Comparison of ENCODE assay signal across 8 cellular contexts in the genomic region with DNA sequence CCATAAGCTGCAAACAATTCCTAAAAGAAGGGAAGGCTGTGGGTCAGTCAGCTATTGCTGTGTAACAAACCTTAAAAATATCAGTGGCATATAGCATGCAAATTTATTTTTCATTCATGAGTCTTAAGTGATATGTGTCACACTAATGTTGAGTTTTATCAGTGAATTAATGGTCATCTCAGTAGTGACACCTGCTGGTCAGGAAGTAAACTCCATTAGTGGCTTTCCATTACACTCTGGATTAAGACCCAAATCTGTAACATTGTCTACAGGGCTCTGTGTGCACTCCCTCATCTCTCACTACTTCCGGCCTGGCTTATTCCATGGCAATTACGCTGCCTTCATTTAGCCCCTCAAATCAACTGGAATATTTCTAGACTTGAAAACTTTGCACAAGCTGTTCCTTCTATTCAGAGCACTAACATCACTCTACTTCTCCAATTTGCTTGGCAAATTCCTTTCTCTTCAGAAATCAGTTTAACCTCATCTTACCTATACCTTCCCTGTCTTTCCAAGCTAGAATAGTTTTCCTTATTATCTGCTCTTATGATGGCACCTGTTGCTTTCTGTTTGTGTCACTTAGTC.
DNase-seq lines count a peak whose midpoint lies in the region; ATAC-seq and TF ChIP-seq lines count a peak whose summit lies in the region.

No MANE protein-coding gene starts in this region.

- POLR2A ChIA-PET in SK-N-SH (lab: Yijun Ruan, JAX) = no interaction called here

- WGBS in SK-N-SH (ENCODE audit: low lambda C conversion rate) = 10% methylated on average over 2 of the region's 2 CpGs

- no peak overlapping the region for H3K27ac Mint-ChIP-seq in CD14-positive monocyte

- H3K4me1 ChIP-seq in SK-N-SH (ENCODE audit: control insufficient read depth in 1 of 2, insufficient read depth in 2 of 2, low read depth in 1 of 2, low read length in 1 of 2) = no peaks in the 10 kb centered on the region

- no peaks in the 10 kb centered on the region for H3K36me3 Mint-ChIP-seq in CD14-positive monocyte

- H2AFZ ChIP-seq in SK-N-SH (ENCODE audit: low read depth) = no peak overlapping the region

- no peak overlapping the region for H3K27ac ChIP-seq in SK-N-SH (ENCODE audit: low read depth in 2 of 2, low read length in 1 of 2)

- no peak overlapping the region for H3K9ac ChIP-seq in SK-N-SH

- H3K4me3 ChIP-seq in SK-N-SH (ENCODE audit: low read depth in 2 of 2, low read length in 1 of 2) = no peak overlapping the region; a peak in 1 of 4 replicates

- H4K20me1 ChIP-seq in SK-N-SH (ENCODE audit: insufficient read depth) = no peaks in the 10 kb centered on the region

- H3K27me3 Mint-ChIP-seq in CD14-positive monocyte (ENCODE audit: low read depth in 3 of 3) = peaks cover 3 to 4% (median 4%) of the 10 kb centered on the region in 3 donors

- TF ChIP-seq RAD21 in SK-N-SH (IDR thresholded peaks at IDR 0.05; ENCODE audit: low read length) = peak; percentile 62

- H3K4me1 Mint-ChIP-seq in CD14-positive monocyte = no peaks in the 10 kb centered on the region

- no peak for DNase-seq in CD14-positive monocyte (ENCODE audit: low spot score)
- DNase-seq in SK-N-SH = peak; percentile 36
- peak; percentile 18 for DNase-seq in glomerular endothelial cell (ENCODE audit: extremely low read depth, low read depth, low spot score)
- peak; percentile 26 for DNase-seq in stromal cell of bone marrow (ENCODE audit: low read depth)
- DNase-seq in NCI-H2171 (lab: John Stamatoyannopoulos, UW) = no peak
- no peak for DNase-seq in cerebellum (ENCODE audit: low spot score)

- no peaks in the 10 kb centered on the region for H3K9me3 ChIP-seq in SK-N-SH

- no peaks in the 10 kb centered on the region; the same call in 1 of the 2 replicates for H3K27me3 ChIP-seq in SK-N-SH (ENCODE audit: insufficient read depth)

- intact Hi-C loops in CD14-positive monocyte (cut with micrococcal nuclease) = loop anchor here (10.0 kb wide), 1 partner anchor 419 kb away; no protein-coding TSS in a partner anchor

- CTCF ChIA-PET in SK-N-SH (lab: Yijun Ruan, JAX) = interaction anchor here (0.7 to 3.5 kb wide), 15 partner anchors 10 to 225 kb away, joined by 3 to 40 read pairs (median 5); no protein-coding TSS in a partner anchor

- H3K4me2 ChIP-seq in SK-N-SH = no peak overlapping the region

- no peak for TF ChIP-seq EP300 in SK-N-SH (IDR thresholded peaks at IDR 0.05; ENCODE audit: borderline replicate concordance in 1 of 2, low read depth in 1 of 2, low read length in 1 of 2)

- H3K36me3 ChIP-seq in SK-N-SH (replicated peaks in 1 of 2; ENCODE audit: control insufficient read depth in 1 of 2, insufficient read depth in 2 of 2, low read length in 1 of 2) = no peaks in the 10 kb centered on the region

- no peaks in the 10 kb centered on the region for H3K9me2 ChIP-seq in SK-N-SH

- ATAC-seq in GM18519 (IDR thresholded peaks at IDR 0.05; ENCODE audit: low FRiP score, unreplicated experiment) (peak; percentile 93), HG03354 (IDR thresholded peaks at IDR 0.05; ENCODE audit: poor library complexity, severe bottlenecking, unreplicated experiment) (peak; percentile 95)

- TF ChIP-seq CTCF in CD14-positive monocyte (IDR thresholded peaks at IDR 0.05) = peak; percentile 73
- TF ChIP-seq CTCF in SK-N-SH (IDR thresholded peaks at IDR 0.05) = peak; percentile 74

- H3F3A ChIP-seq in SK-N-SH (replicated peaks; ENCODE audit: insufficient read depth) = no peaks in the 10 kb centered on the region

- no peaks in the 10 kb centered on the region for H3K79me2 ChIP-seq in SK-N-SH (ENCODE audit: insufficient read depth)

- H3K9me3 Mint-ChIP-seq in CD14-positive monocyte = peaks cover 0 to 10% (median 4%) of the 10 kb centered on the region in 7 donors

- no peak overlapping the region for H3K4me3 Mint-ChIP-seq in CD14-positive monocyte

TF ChIP-seq in SK-N-SH, 30 proteins besides CTCF, POLR2A, EP300 and RAD21:
- TF ChIP-seq SMC3 (IDR thresholded peaks at IDR 0.05; ENCODE audit: low read depth, low read length) (peak; percentile 50), ELF1 (IDR thresholded peaks at IDR 0.05) (no peak)

Comparison
In these comparisons a context has a peak if more than half of its experiments do, and no peak if none do; other contexts are left out.
1. DNase-seq: peak in SK-N-SH (single experiment), glomerular endothelial cell (single experiment) and stromal cell of bone marrow (single experiment); none in CD14-positive monocyte (single experiment), NCI-H2171 (single experiment) and cerebellum (single experiment).